In genomic region chr12:65449400-65449799, GRCh38 we compare ENCODE assay signal across 12 cellular contexts.
DNase-seq lines count a peak whose midpoint lies in the region; ATAC-seq and TF ChIP-seq lines count a peak whose summit lies in the region.
"Had no signal": no experiment of that assay in that cellular context is flagged by ENCODE, and none has a peak within 500 bp of the region (broad histone marks: within the 10 kb centered on the region; RNA-seq: fewer than 3 reads in every experiment).

No MANE protein-coding gene starts in this region.

- ATAC-seq in RWPE2 (ENCODE audit: low read depth), result peak; percentile 67
- no peak for ATAC-seq in activated T-helper 17 cell treated with anti-CD3 and anti-CD28 coated beads, Interleukin-2, amount 50 U/mL, for 72 hours (replicated peaks)

- no peak overlapping the region for H3K27ac Mint-ChIP-seq in activated T-helper 17 cell treated with anti-CD3 and anti-CD28 coated beads, Interleukin-2, amount 50 U/mL, for 72 hours

- no peak overlapping the region for H2AFZ ChIP-seq in ACC112 (ENCODE audit: low read length, unreplicated experiment)
- no peak overlapping the region for H2AFZ ChIP-seq in MM.1S (ENCODE audit: low read length)

- no peaks in the 10 kb centered on the region for H3K9me3 ChIP-seq in RWPE2 (ENCODE audit: severe bottlenecking)
- no peaks in the 10 kb centered on the region for H3K9me3 ChIP-seq in MM.1S (replicated peaks; ENCODE audit: insufficient read depth, low read length)
- H3K9me3 ChIP-seq: transverse colon had no signal

- H3K4me3 ChIP-seq in ACC112 (ENCODE audit: low read depth, low read length) (no peak overlapping the region), RWPE2 (ENCODE audit: severe bottlenecking) (no peak overlapping the region), fibroblast of mammary gland (ENCODE audit: control insufficient read depth, low read depth, low read length) (no peak overlapping the region), MM.1S (ENCODE audit: low read length) (no peak overlapping the region)
- H3K4me3 ChIP-seq: transverse colon had no signal

- H3F3A ChIP-seq in MM.1S (ENCODE audit: insufficient read depth, low read length), result no peaks in the 10 kb centered on the region

- H3K36me3 ChIP-seq in ACC112 (ENCODE audit: insufficient read depth, low read length) (peaks cover 5% of the 10 kb centered on the region; the same call in 1 of the 2 replicates), RWPE2 (ENCODE audit: low read depth) (no peaks in the 10 kb centered on the region), MM.1S (replicated peaks; ENCODE audit: insufficient read depth, low read length) (no peaks in the 10 kb centered on the region)
- H3K36me3 ChIP-seq: transverse colon had no signal

- peaks cover 9% of the 10 kb centered on the region for H3K27me3 Mint-ChIP-seq in activated T-helper 17 cell treated with anti-CD3 and anti-CD28 coated beads, Interleukin-2, amount 50 U/mL, for 72 hours

- H3K9me3 Mint-ChIP-seq in activated T-helper 17 cell treated with anti-CD3 and anti-CD28 coated beads, Interleukin-2, amount 50 U/mL, for 72 hours, result no peaks in the 10 kb centered on the region

- no peak for TF ChIP-seq CTCF in RWPE2 (IDR thresholded peaks at IDR 0.05; ENCODE audit: poor library complexity, severe bottlenecking)
- TF ChIP-seq CTCF in fibroblast of mammary gland (conservative IDR thresholded peaks at IDR 0.05; ENCODE audit: control insufficient read depth, insufficient read depth, low read depth, low read length), result no peak
- no peak for TF ChIP-seq CTCF in MM.1S (IDR thresholded peaks at IDR 0.05; ENCODE audit: low read length)

- H3K27me3 ChIP-seq in ACC112 (ENCODE audit: insufficient read depth, low read length) (no peaks in the 10 kb centered on the region), RWPE2 (ENCODE audit: insufficient read depth, poor library complexity, severe bottlenecking) (no peaks in the 10 kb centered on the region), MM.1S (replicated peaks; ENCODE audit: insufficient read depth, low read length) (no peaks in the 10 kb centered on the region)
- H3K27me3 ChIP-seq: transverse colon had no signal

- no peak overlapping the region for H3K9ac ChIP-seq in MM.1S (ENCODE audit: low read length)

- H3K27ac ChIP-seq in ACC112 (ENCODE audit: low read depth, low read length), result peak overlapping the region; percentile 41; the same call in 1 of the 2 replicates
- peak overlapping the region; percentile 17 for H3K27ac ChIP-seq in RWPE2 (ENCODE audit: poor library complexity, severe bottlenecking)
- no peak overlapping the region for H3K27ac ChIP-seq in MM.1S (ENCODE audit: low read length)
- H3K27ac ChIP-seq: transverse colon had no signal

- H3K4me1 ChIP-seq in ACC112 (ENCODE audit: control insufficient read depth, insufficient read depth, low read length, unreplicated experiment) (peaks cover 18% of the 10 kb centered on the region), RWPE2 (ENCODE audit: insufficient read depth, poor library complexity, severe bottlenecking) (peaks cover 14% of the 10 kb centered on the region), MM.1S (ENCODE audit: low read length) (no peaks in the 10 kb centered on the region)

- H4K20me1 ChIP-seq in MM.1S (ENCODE audit: insufficient read depth, low read length), result no peaks in the 10 kb centered on the region

- H3K36me3 Mint-ChIP-seq in activated T-helper 17 cell treated with anti-CD3 and anti-CD28 coated beads, Interleukin-2, amount 50 U/mL, for 72 hours (ENCODE audit: low read depth), result no peaks in the 10 kb centered on the region

- H3K4me2 ChIP-seq in MM.1S (ENCODE audit: low read depth, low read length), result no peak overlapping the region

- no peaks in the 10 kb centered on the region for H3K79me2 ChIP-seq in ACC112 (ENCODE audit: control insufficient read depth, insufficient read depth, low read length, unreplicated experiment)
- no peaks in the 10 kb centered on the region for H3K79me2 ChIP-seq in MM.1S (ENCODE audit: low read length)

- H3K9me2 ChIP-seq in MM.1S (replicated peaks; ENCODE audit: insufficient read depth, low read length), result no peaks in the 10 kb centered on the region

- no peak overlapping the region for H3K4me3 Mint-ChIP-seq in activated T-helper 17 cell treated with anti-CD3 and anti-CD28 coated beads, Interleukin-2, amount 50 U/mL, for 72 hours

- peak; percentile 15 for DNase-seq in HS-5 (ENCODE audit: low read depth)
- DNase-seq in RWPE2 (ENCODE audit: low spot score), result no peak
- peak; percentile 55 for DNase-seq in fibroblast of mammary gland (ENCODE audit: low read depth)
- no peak for DNase-seq in stimulated activated CD8-positive, alpha-beta memory T cell treated with anti-CD3 and anti-CD28 coated beads, Interleukin-4, amount 100 ng/mL, for 48 hours
- DNase-seq in MM.1S, result no peak
- DNase-seq in GM19240 (ENCODE audit: insufficient read length, low spot score), result no peak
- DNase-seq: DMS153, NCI-H1930, NCI-H774, transverse colon had no signal

- H3K4me1 Mint-ChIP-seq in activated T-helper 17 cell treated with anti-CD3 and anti-CD28 coated beads, Interleukin-2, amount 50 U/mL, for 72 hours, result no peaks in the 10 kb centered on the region

Comparison
In these comparisons a context has a peak if more than half of its experiments do, and no peak if none do; other contexts are left out.
1. DNase-seq: peak in HS-5 (single experiment) and fibroblast of mammary gland (single experiment); none in RWPE2 (single experiment), stimulated activated CD8-positive, alpha-beta memory T cell treated with anti-CD3 and anti-CD28 coated beads, Interleukin-4, amount 100 ng/mL, for 48 hours (single experiment), MM.1S (single experiment) and GM19240 (single experiment).